Comparison of ENCODE assay signal across 10 cellular contexts in genomic region chr20:39019805-39020325, GRCh38. TPM values are rescaled to one million over a fixed set of nuclear protein-coding genes. Genes with fewer than 3 reads are reported as not detected.
DNase-seq lines count a peak whose midpoint lies in the region; ATAC-seq and TF ChIP-seq lines count a peak whose summit lies in the region.
"Had no signal": no experiment of that assay in that cellular context is flagged by ENCODE, and none has a peak within 500 bp of the region (broad histone marks: within the 10 kb centered on the region; RNA-seq: fewer than 3 reads in every experiment).

No MANE protein-coding gene starts in this region.

- ATAC-seq in GM21825 (IDR thresholded peaks at IDR 0.05; ENCODE audit: unreplicated experiment), result peak; percentile 78
- ATAC-seq in HG03571 (IDR thresholded peaks at IDR 0.05; ENCODE audit: unreplicated experiment), result peak; percentile 79

- H3K36me3 Mint-ChIP-seq in activated CD4-positive, alpha-beta memory T cell treated with anti-CD3 and anti-CD28 coated beads for 36 hours, result peaks cover 75% of the 10 kb centered on the region
- peaks cover 78% of the 10 kb centered on the region for H3K36me3 Mint-ChIP-seq in activated CD4-positive, alpha-beta memory T cell treated with anti-CD3 and anti-CD28 coated beads, Interleukin-2, amount 10 ng/mL, durations not matched to agents 7 days and 5 days (ENCODE audit: low read depth)

- H3K27me3 Mint-ChIP-seq in activated CD4-positive, alpha-beta memory T cell treated with anti-CD3 and anti-CD28 coated beads for 36 hours, result no peaks in the 10 kb centered on the region
- H3K27me3 Mint-ChIP-seq in activated CD4-positive, alpha-beta memory T cell treated with anti-CD3 and anti-CD28 coated beads, Interleukin-2, amount 10 ng/mL, durations not matched to agents 7 days and 5 days, result no peaks in the 10 kb centered on the region

- H3K4me1 Mint-ChIP-seq in activated CD4-positive, alpha-beta memory T cell treated with anti-CD3 and anti-CD28 coated beads for 36 hours (ENCODE audit: low read depth), result peaks cover 59% of the 10 kb centered on the region
- H3K4me1 Mint-ChIP-seq in activated CD4-positive, alpha-beta memory T cell treated with anti-CD3 and anti-CD28 coated beads, Interleukin-2, amount 10 ng/mL, durations not matched to agents 7 days and 5 days, result peaks cover 75% of the 10 kb centered on the region

- CTCF ChIA-PET in activated CD4-positive, alpha-beta memory T cell treated with anti-CD3 and anti-CD28 coated beads for 36 hours (lab: Charles Lee), result interaction anchor here (1.1 kb wide), 1 partner anchor 30 kb away, joined by 3 read pairs; no protein-coding TSS in a partner anchor
- CTCF ChIA-PET in activated CD4-positive, alpha-beta memory T cell treated with anti-CD3 and anti-CD28 coated beads, Interleukin-2, amount 10 ng/mL, durations not matched to agents 7 days and 5 days (lab: Charles Lee), result interaction anchor here (2.0 kb wide), 1 partner anchor 29 kb away, joined by 10 read pairs; no protein-coding TSS in a partner anchor

- intact Hi-C loops in activated CD4-positive, alpha-beta memory T cell treated with anti-CD3 and anti-CD28 coated beads for 36 hours (cut with micrococcal nuclease), result loop anchor here (1.0 to 2.0 kb wide), 4 partner anchors 23 to 178 kb away; partner anchors contain the start of gene DHX35

- H3K9me3 Mint-ChIP-seq in activated CD4-positive, alpha-beta memory T cell treated with anti-CD3 and anti-CD28 coated beads for 36 hours, result peaks cover 5% of the 10 kb centered on the region
- H3K9me3 Mint-ChIP-seq in activated CD4-positive, alpha-beta memory T cell treated with anti-CD3 and anti-CD28 coated beads, Interleukin-2, amount 10 ng/mL, durations not matched to agents 7 days and 5 days, result no peaks in the 10 kb centered on the region

- no peak for TF ChIP-seq CTCF in GM13977 (IDR thresholded peaks at IDR 0.05; ENCODE audit: extremely low read depth, insufficient read depth, missing control alignments)

- peak; percentile 72 for DNase-seq in activated CD4-positive, alpha-beta memory T cell treated with anti-CD3 and anti-CD28 coated beads for 36 hours
- no peak for DNase-seq in activated CD4-positive, alpha-beta memory T cell treated with anti-CD3 and anti-CD28 coated beads, Interleukin-2, amount 10 ng/mL, durations not matched to agents 7 days and 5 days
- DNase-seq in stimulated activated CD4-positive, alpha-beta T cell treated with anti-CD3 and anti-CD28 coated beads, Interleukin-4, amount 100 ng/mL, for 48 hours (ENCODE audit: low read depth in 2 of 2), result peak; percentile 8 to 48
- DNase-seq in SHP77 treated with DMSO at 0.1 percent for 48 hours (lab: John Stamatoyannopoulos, UW) (no peak), GM13977 (ENCODE audit: low spot score) (no peak), COLO668 (lab: John Stamatoyannopoulos, UW; ENCODE audit: unreplicated experiment) (no peak)
- DNase-seq: activated CD4-positive, CD25-positive, alpha-beta regulatory T cell treated with anti-CD3 and anti-CD28 coated beads, Interleukin-2, amount 50 U/mL, for 72 hours; midbrain had no signal

- no peak overlapping the region for H3K27ac Mint-ChIP-seq in activated CD4-positive, alpha-beta memory T cell treated with anti-CD3 and anti-CD28 coated beads for 36 hours
- no peak overlapping the region for H3K27ac Mint-ChIP-seq in activated CD4-positive, alpha-beta memory T cell treated with anti-CD3 and anti-CD28 coated beads, Interleukin-2, amount 10 ng/mL, durations not matched to agents 7 days and 5 days

- POLR2A ChIA-PET in activated CD4-positive, alpha-beta memory T cell treated with anti-CD3 and anti-CD28 coated beads for 36 hours (lab: Charles Lee), result interaction anchor here (1.1 kb wide), 1 partner anchor 214 kb away, joined by 3 read pairs; the partner anchor contains the start of gene PPP1R16B
- POLR2A ChIA-PET in activated CD4-positive, alpha-beta memory T cell treated with anti-CD3 and anti-CD28 coated beads, Interleukin-2, amount 10 ng/mL, durations not matched to agents 7 days and 5 days (lab: Charles Lee), result no interaction called here

- no peak overlapping the region for H3K4me3 Mint-ChIP-seq in activated CD4-positive, alpha-beta memory T cell treated with anti-CD3 and anti-CD28 coated beads for 36 hours
- H3K4me3 Mint-ChIP-seq in activated CD4-positive, alpha-beta memory T cell treated with anti-CD3 and anti-CD28 coated beads, Interleukin-2, amount 10 ng/mL, durations not matched to agents 7 days and 5 days, result no peak overlapping the region

- in situ Hi-C loops in GM13977 (cut with MboI; ENCODE audit: low pct_unique_long_range_greater_than_20kb, low sequenced_read_pairs, unreplicated experiment), result no loop called here

RNA-seq across cellular contexts. Expression of gene DHX35, which starts 57.7 kb away (rescaled TPM):
- total RNA-seq in activated CD4-positive, alpha-beta memory T cell treated with anti-CD3 and anti-CD28 coated beads for 36 hours, result 1 to 10 TPM; 7.7 to 8.3 TPM
- 1 to 10 TPM; 7.1 to 7.2 TPM for total RNA-seq in activated CD4-positive, alpha-beta memory T cell treated with anti-CD3 and anti-CD28 coated beads, Interleukin-2, amount 10 ng/mL, durations not matched to agents 7 days and 5 days

Comparison
In these comparisons a context has a peak if more than half of its experiments do, and no peak if none do; other contexts are left out.
1. DNase-seq: peak in activated CD4-positive, alpha-beta memory T cell treated with anti-CD3 and anti-CD28 coated beads for 36 hours (single experiment) and stimulated activated CD4-positive, alpha-beta T cell treated with anti-CD3 and anti-CD28 coated beads, Interleukin-4, amount 100 ng/mL, for 48 hours (2 of 2); none in activated CD4-positive, alpha-beta memory T cell treated with anti-CD3 and anti-CD28 coated beads, Interleukin-2, amount 10 ng/mL, durations not matched to agents 7 days and 5 days (single experiment), SHP77 treated with DMSO at 0.1 percent for 48 hours (single experiment), GM13977 (single experiment) and COLO668 (single experiment).